15 cellular contexts compared by ENCODE assay signal in the genomic region with DNA sequence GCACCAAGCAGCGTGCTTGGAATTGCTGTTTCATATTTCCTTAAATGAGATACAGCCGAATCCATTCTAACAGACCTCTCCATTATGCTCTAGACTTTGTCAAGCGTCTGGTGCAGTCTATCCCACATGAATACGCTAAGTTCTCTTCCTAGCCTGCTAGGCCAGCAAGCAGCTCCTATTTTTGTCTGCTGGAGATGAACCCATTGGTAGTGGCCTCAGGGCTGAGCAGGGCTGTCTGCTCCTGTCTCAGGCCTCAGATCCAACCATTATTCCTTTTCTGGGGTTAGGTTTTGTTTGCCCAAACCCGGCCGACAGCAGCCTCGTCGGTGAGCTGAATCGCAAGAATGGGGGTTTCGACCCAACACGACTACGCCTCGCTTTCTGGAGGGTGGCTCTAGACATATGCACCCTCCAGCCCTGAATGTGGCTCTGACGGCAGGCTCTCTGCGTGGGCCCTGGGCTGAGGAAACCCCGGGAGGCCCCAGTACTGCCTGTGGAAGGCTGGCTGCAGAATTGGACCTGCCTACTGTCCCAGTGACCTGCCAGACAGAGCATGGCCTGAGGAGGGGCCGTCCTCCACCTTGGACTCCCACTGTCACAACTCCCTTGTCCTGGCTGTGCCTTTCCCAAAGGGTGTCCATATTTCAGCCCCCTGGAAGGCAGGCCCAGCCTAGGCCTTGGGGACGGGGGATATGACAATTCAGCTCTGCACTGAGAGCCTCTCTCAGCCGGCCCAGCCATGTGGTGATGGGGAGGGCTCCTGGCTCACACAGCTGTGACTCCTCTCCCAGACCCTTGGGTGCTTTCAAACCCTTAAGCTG.
"Had no signal": no experiment of that assay in that cellular context is flagged by ENCODE, and none has a peak within 500 bp of the region (broad histone marks: within the 10 kb centered on the region; RNA-seq: fewer than 3 reads in every experiment).

No MANE protein-coding gene starts in this region.

- H3K4me3 ChIP-seq: cardiac muscle cell, gastroesophageal sphincter, hepatocyte, tibial nerve had no signal

- H3K4me2 ChIP-seq: hepatocyte had no signal

- H2AFZ ChIP-seq: hepatocyte had no signal

- H3K9me3 Mint-ChIP-seq: activated naive CD8-positive, alpha-beta T cell treated with anti-CD3 and anti-CD28 coated beads, Interleukin-2, amount 50 U/mL, for 24 hours; activated T-helper 1 cell treated with anti-CD3 and anti-CD28 coated beads, Interleukin-12 subunit alpha, Interleukin-12 subunit beta, Interleukin-2, Interleukin-4 antibody, amounts not matched to agents 30 ng/mL and 10 ng/mL and 1 ng/mL, durations not matched to agents 14 hours and 24 hours and 36 hours; natural killer cell treated with Interleukin-12 subunit alpha and Interleukin-12 subunit beta and Interleukin-15 and Interleukin-18, amount 100 ng/mL, for 72 hours had no signal

- H3K27ac ChIP-seq: cardiac muscle cell, gastroesophageal sphincter, hepatocyte, tibial nerve had no signal

- H3K4me1 ChIP-seq: gastroesophageal sphincter, tibial nerve had no signal

- H3K79me2 ChIP-seq: hepatocyte had no signal

- H3K36me3 ChIP-seq: cardiac muscle cell, gastroesophageal sphincter, tibial nerve had no signal

- ATAC-seq: activated naive CD8-positive, alpha-beta T cell treated with anti-CD3 and anti-CD28 coated beads, Interleukin-2, amount 50 U/mL, for 24 hours; gastroesophageal sphincter; natural killer cell treated with Interleukin-12 subunit alpha and Interleukin-12 subunit beta and Interleukin-15 and Interleukin-18, amount 100 ng/mL, for 72 hours had no signal

- H3K27ac Mint-ChIP-seq: activated naive CD8-positive, alpha-beta T cell treated with anti-CD3 and anti-CD28 coated beads, Interleukin-2, amount 50 U/mL, for 24 hours; activated T-helper 1 cell treated with anti-CD3 and anti-CD28 coated beads, Interleukin-12 subunit alpha, Interleukin-12 subunit beta, Interleukin-2, Interleukin-4 antibody, amounts not matched to agents 30 ng/mL and 10 ng/mL and 1 ng/mL, durations not matched to agents 14 hours and 24 hours and 36 hours; natural killer cell treated with Interleukin-12 subunit alpha and Interleukin-12 subunit beta and Interleukin-15 and Interleukin-18, amount 100 ng/mL, for 72 hours had no signal

- H3K4me3 Mint-ChIP-seq: activated naive CD8-positive, alpha-beta T cell treated with anti-CD3 and anti-CD28 coated beads, Interleukin-2, amount 50 U/mL, for 24 hours; activated T-helper 1 cell treated with anti-CD3 and anti-CD28 coated beads, Interleukin-12 subunit alpha, Interleukin-12 subunit beta, Interleukin-2, Interleukin-4 antibody, amounts not matched to agents 30 ng/mL and 10 ng/mL and 1 ng/mL, durations not matched to agents 14 hours and 24 hours and 36 hours; natural killer cell treated with Interleukin-12 subunit alpha and Interleukin-12 subunit beta and Interleukin-15 and Interleukin-18, amount 100 ng/mL, for 72 hours had no signal

- H3K27me3 Mint-ChIP-seq: activated naive CD8-positive, alpha-beta T cell treated with anti-CD3 and anti-CD28 coated beads, Interleukin-2, amount 50 U/mL, for 24 hours had no signal

- DNase-seq: activated CD4-positive, alpha-beta T cell treated with anti-CD3 and anti-CD28 coated beads, Interleukin-2, amount 50 U/mL, for 4 hours; activated naive CD4-positive, alpha-beta T cell treated with Interleukin-2 at 50 U/mL for 16 hours; activated naive CD8-positive, alpha-beta T cell treated with anti-CD3 and anti-CD28 coated beads, Interleukin-2, amount 50 U/mL, for 24 hours; cortex of kidney; effector memory CD4-positive, alpha-beta T cell; kidney glomerular epithelial cell; mammary epithelial cell; stimulated activated CD4-positive, alpha-beta T cell treated with anti-CD3 and anti-CD28 coated beads, Interleukin-15, amount 100 ng/mL, for 24 hours; stimulated activated CD4-positive, alpha-beta T cell treated with anti-CD3 and anti-CD28 coated beads, Interleukin-4, amount 100 ng/mL, for 4 hours had no signal

- H3K9me3 ChIP-seq: gastroesophageal sphincter had no signal

- H3K36me3 Mint-ChIP-seq: natural killer cell treated with Interleukin-12 subunit alpha and Interleukin-12 subunit beta and Interleukin-15 and Interleukin-18, amount 100 ng/mL, for 72 hours had no signal

- H3K27me3 ChIP-seq: cardiac muscle cell, hepatocyte, tibial nerve had no signal

- H3K4me1 Mint-ChIP-seq: activated naive CD8-positive, alpha-beta T cell treated with anti-CD3 and anti-CD28 coated beads, Interleukin-2, amount 50 U/mL, for 24 hours had no signal
